8 cellular contexts compared by ENCODE assay signal in genomic region chr3:29764603-29765254, GRCh38.
DNase-seq lines count a peak whose midpoint lies in the region; ATAC-seq, FAIRE-seq and TF ChIP-seq lines count a peak whose summit lies in the region.

No MANE protein-coding gene starts in this region.

- no peaks in the 10 kb centered on the region for H3K36me3 ChIP-seq in OCI-LY1 (ENCODE audit: insufficient read depth, low read length)
- H3K36me3 ChIP-seq in effector memory CD4-positive, alpha-beta T cell (ENCODE audit: control insufficient read depth, insufficient read depth, low read length): no peaks in the 10 kb centered on the region

- no peak for TF ChIP-seq POLR2A in GM12892 (IDR thresholded peaks at IDR 0.05; ENCODE audit: low read depth, low read length)

- H3K4me2 ChIP-seq in OCI-LY1 (ENCODE audit: low read length): no peak overlapping the region

- H3K4me3 ChIP-seq in OCI-LY1 (ENCODE audit: low read depth, low read length, poor library complexity, severe bottlenecking): no peak overlapping the region
- H3K4me3 ChIP-seq in fibroblast of the aortic adventitia (ENCODE audit: low read depth, low read length): no peak overlapping the region
- H3K4me3 ChIP-seq in effector memory CD4-positive, alpha-beta T cell (ENCODE audit: insufficient read depth, low read depth, low read length, poor library complexity, severe bottlenecking): no peak overlapping the region

- no peaks in the 10 kb centered on the region for H3F3A ChIP-seq in OCI-LY1 (ENCODE audit: insufficient read depth, low read length)

- no peaks in the 10 kb centered on the region for H4K20me1 ChIP-seq in OCI-LY1 (ENCODE audit: insufficient read depth, low read length)

- in situ Hi-C loops in GM13977 (cut with MboI; ENCODE audit: low pct_unique_long_range_greater_than_20kb, low sequenced_read_pairs, unreplicated experiment): no loop called here

- H3K9ac ChIP-seq in OCI-LY1 (ENCODE audit: low read length): no peak overlapping the region

- H2AFZ ChIP-seq in OCI-LY1 (ENCODE audit: low read length): no peak overlapping the region

- TF ChIP-seq CTCF in GM13977 (IDR thresholded peaks at IDR 0.05; ENCODE audit: extremely low read depth, insufficient read depth, missing control alignments) (peak; percentile 40), OCI-LY1 (IDR thresholded peaks at IDR 0.05; ENCODE audit: low read length) (peak; percentile 72), fibroblast of the aortic adventitia (IDR thresholded peaks at IDR 0.05; ENCODE audit: insufficient read depth, low read length) (peak; percentile 79)

- H3K9me2 ChIP-seq in OCI-LY1 (ENCODE audit: low read depth, low read length): no peaks in the 10 kb centered on the region

- no peaks in the 10 kb centered on the region for H3K9me3 ChIP-seq in OCI-LY1 (ENCODE audit: low read length)
- no peaks in the 10 kb centered on the region for H3K9me3 ChIP-seq in effector memory CD4-positive, alpha-beta T cell (ENCODE audit: control insufficient read depth, low read length)

- DNase-seq in GM13977 (ENCODE audit: low spot score) (no peak), fibroblast of the aortic adventitia (ENCODE audit: low read depth) (peak; percentile 96), smooth muscle cell of the brain vasculature (ENCODE audit: low read depth, low spot score) (peak; percentile 76), GM12892 (ENCODE audit: insufficient read length) (no peak)
- DNase-seq in effector memory CD4-positive, alpha-beta T cell: no peak
- no peak for DNase-seq in activated naive CD4-positive, alpha-beta T cell (lab: John Stamatoyannopoulos, UW)

- no peak for ATAC-seq in GM18873 (IDR thresholded peaks at IDR 0.05; ENCODE audit: low FRiP score, unreplicated experiment)

- H3K27me3 ChIP-seq in OCI-LY1 (ENCODE audit: insufficient read depth, low read length): no peaks in the 10 kb centered on the region
- no peaks in the 10 kb centered on the region for H3K27me3 ChIP-seq in effector memory CD4-positive, alpha-beta T cell (replicated peaks; ENCODE audit: control insufficient read depth, insufficient read depth, low read length, poor library complexity, severe bottlenecking)

- H3K4me1 ChIP-seq in OCI-LY1 (ENCODE audit: insufficient read depth, low read length, severe bottlenecking): peaks cover 49% of the 10 kb centered on the region
- no peaks in the 10 kb centered on the region for H3K4me1 ChIP-seq in effector memory CD4-positive, alpha-beta T cell (ENCODE audit: control insufficient read depth, insufficient read depth, low read length, poor library complexity, severe bottlenecking)

- no peaks in the 10 kb centered on the region for H3K79me2 ChIP-seq in OCI-LY1 (ENCODE audit: insufficient read depth, low read length)

- no peak overlapping the region for H3K27ac ChIP-seq in OCI-LY1 (ENCODE audit: low read depth, low read length, poor library complexity, severe bottlenecking)
- H3K27ac ChIP-seq in effector memory CD4-positive, alpha-beta T cell (ENCODE audit: insufficient read depth, low read length, poor library complexity, severe bottlenecking): no peak overlapping the region

- no peak for FAIRE-seq in GM12892 (lab: Jason Lieb, UNC)

Comparison
In these comparisons a context has a peak if more than half of its experiments do, and no peak if none do; other contexts are left out.
1. DNase-seq: peak in fibroblast of the aortic adventitia (single experiment) and smooth muscle cell of the brain vasculature (single experiment); none in GM13977 (single experiment), effector memory CD4-positive, alpha-beta T cell (0 of 3), activated naive CD4-positive, alpha-beta T cell (0 of 4) and GM12892 (single experiment).
2. Peak in every context shown above with its lines, with median percentiles within 50 percentile points of each other: CTCF ChIP-seq.